18 cellular contexts compared by ENCODE assay signal in genomic region chr3:58656631-58657030, GRCh38. TPM values are rescaled to one million over a fixed set of nuclear protein-coding genes. Genes with fewer than 3 reads are reported as not detected.
DNase-seq lines count a peak whose midpoint lies in the region; TF ChIP-seq lines count a peak whose summit lies in the region.
"Had no signal": no experiment of that assay in that cellular context is flagged by ENCODE, and none has a peak within 500 bp of the region (broad histone marks: within the 10 kb centered on the region; RNA-seq: fewer than 3 reads in every experiment).

No MANE protein-coding gene starts in this region.

- H3K9me3 ChIP-seq in esophagus squamous epithelium, result no peaks in the 10 kb centered on the region
- no peaks in the 10 kb centered on the region for H3K9me3 ChIP-seq in sigmoid colon

- DNase-seq in epithelial cell of esophagus (ENCODE audit: low read depth), result no peak
- DNase-seq in esophagus squamous epithelium (lab: John Stamatoyannopoulos, UW), result no peak
- peak; percentile 28 for DNase-seq in sigmoid colon
- no peak for DNase-seq in type B pancreatic cell (ENCODE audit: extremely low spot score, unreplicated experiment)
- no peak for DNase-seq in DMS79 (lab: John Stamatoyannopoulos, UW)
- no peak for DNase-seq in foreskin fibroblast
- no peak for DNase-seq in NCI-H774 (lab: John Stamatoyannopoulos, UW)
- DNase-seq: C1 segment of cervical spinal cord; Calu3; CD4-positive, alpha-beta memory T cell; COR-L47; DMS53; DND-41; GM23248; H9 had no signal

- H3K4me3 Mint-ChIP-seq in type B pancreatic cell, result peak overlapping the region; percentile 50
- H3K4me3 Mint-ChIP-seq: CD4-positive, alpha-beta memory T cell; H9 had no signal

- H3K27ac ChIP-seq in esophagus squamous epithelium (peak overlapping the region in 3 of 4 donors; percentile 71 to 75 (median 75)), sigmoid colon (no peak overlapping the region)
- H3K27ac ChIP-seq: GM23248 had no signal

- intact Hi-C loops in esophagus squamous epithelium (cut with DNase I), result no loop called here
- intact Hi-C loops in sigmoid colon (cut with DNase I), result no loop called here

- no peaks in the 10 kb centered on the region for H3K36me3 Mint-ChIP-seq in type B pancreatic cell
- H3K36me3 Mint-ChIP-seq: CD4-positive, alpha-beta memory T cell had no signal

- H3K36me3 ChIP-seq in esophagus squamous epithelium (peaks cover 0 to 5% (median 0%) of the 10 kb centered on the region in 3 donors), sigmoid colon (no peaks in the 10 kb centered on the region)

- H3K4me1 Mint-ChIP-seq in type B pancreatic cell (ENCODE audit: unreplicated experiment), result peaks cover 11% of the 10 kb centered on the region
- H3K4me1 Mint-ChIP-seq: CD4-positive, alpha-beta memory T cell had no signal

- TF ChIP-seq POLR2A in esophagus squamous epithelium (IDR thresholded peaks at IDR 0.05) (no peak), sigmoid colon (IDR thresholded peaks at IDR 0.05) (no peak)

- H3K4me1 ChIP-seq in esophagus squamous epithelium (peaks cover 0 to 30% (median 0%) of the 10 kb centered on the region in 3 donors), sigmoid colon (no peaks in the 10 kb centered on the region)

- H3K9me3 Mint-ChIP-seq in type B pancreatic cell, result peaks cover 3% of the 10 kb centered on the region

- no peak overlapping the region for H3K27ac Mint-ChIP-seq in type B pancreatic cell
- H3K27ac Mint-ChIP-seq: CD4-positive, alpha-beta memory T cell had no signal

- peaks cover 15% of the 10 kb centered on the region for H3K27me3 Mint-ChIP-seq in type B pancreatic cell

- H3K27me3 ChIP-seq in esophagus squamous epithelium (no peaks in the 10 kb centered on the region), sigmoid colon (no peaks in the 10 kb centered on the region)

- no peak for TF ChIP-seq EP300 in sigmoid colon (IDR thresholded peaks at IDR 0.05)

- no peak for TF ChIP-seq CTCF in epithelial cell of esophagus (IDR thresholded peaks at IDR 0.05; ENCODE audit: insufficient read depth, low read depth, low read length, missing control alignments)
- no peak for TF ChIP-seq CTCF in esophagus squamous epithelium (IDR thresholded peaks at IDR 0.05)
- no peak for TF ChIP-seq CTCF in sigmoid colon (IDR thresholded peaks at IDR 0.05)
- TF ChIP-seq CTCF in type B pancreatic cell (conservative IDR thresholded peaks at IDR 0.05), result no peak
- no peak for TF ChIP-seq CTCF in foreskin fibroblast (IDR thresholded peaks at IDR 0.05; ENCODE audit: low read depth, low read length)

- H3K4me3 ChIP-seq in epithelial cell of esophagus (ENCODE audit: low read length), result peak overlapping the region; percentile 29
- peak overlapping the region; percentile 22 to 42 (median 36) for H3K4me3 ChIP-seq in esophagus squamous epithelium
- H3K4me3 ChIP-seq in sigmoid colon, result no peak overlapping the region
- H3K4me3 ChIP-seq in foreskin fibroblast (ENCODE audit: low read depth in 1 of 2, low read length in 2 of 2), result no peak overlapping the region
- H3K4me3 ChIP-seq: GM23248 had no signal

- 49 to 92% methylated on average over 2 of the region's 2 CpGs for WGBS in esophagus squamous epithelium, 2 donors
- WGBS in sigmoid colon, 2 donors, result 43 to 67% methylated on average over 2 of the region's 2 CpGs

RNA-seq across cellular contexts. Expression of gene FAM3D, which starts 9.9 kb away (rescaled TPM):
- total RNA-seq in esophagus squamous epithelium (100 to 1,000 TPM in 3 of 4 donors, 10 to 100 TPM in 1; 84.3 to 214 (median 128) TPM), sigmoid colon (1 to 10 TPM in 1 of 4 donors, under 1 TPM in 1, not detected in 2; 0.36 to 1.7 TPM), type B pancreatic cell (ENCODE audit: low replicate concordance) (7.4 and 7.6 TPM in 2 replicates)
- 100 to 1,000 TPM; 215 to 477 (median 356) TPM for polyA plus RNA-seq in sigmoid colon
- total RNA-seq: A172; A673; CD4-positive, alpha-beta memory T cell; GM23248; H9 had no signal
- polyA plus RNA-seq: BJ; CD4-positive, alpha-beta memory T cell; GM23248 had no signal

Comparison
In these comparisons a context has a peak if more than half of its experiments do, and no peak if none do; other contexts are left out.
1. H3K4me3 ChIP-seq: peak in epithelial cell of esophagus (single experiment) and esophagus squamous epithelium (4 of 4); none in sigmoid colon (0 of 4) and foreskin fibroblast (0 of 2).
2. H3K27ac ChIP-seq: peak in esophagus squamous epithelium (3 of 4); none in sigmoid colon (0 of 4).